8 cellular contexts compared by ENCODE assay signal in the genomic region with DNA sequence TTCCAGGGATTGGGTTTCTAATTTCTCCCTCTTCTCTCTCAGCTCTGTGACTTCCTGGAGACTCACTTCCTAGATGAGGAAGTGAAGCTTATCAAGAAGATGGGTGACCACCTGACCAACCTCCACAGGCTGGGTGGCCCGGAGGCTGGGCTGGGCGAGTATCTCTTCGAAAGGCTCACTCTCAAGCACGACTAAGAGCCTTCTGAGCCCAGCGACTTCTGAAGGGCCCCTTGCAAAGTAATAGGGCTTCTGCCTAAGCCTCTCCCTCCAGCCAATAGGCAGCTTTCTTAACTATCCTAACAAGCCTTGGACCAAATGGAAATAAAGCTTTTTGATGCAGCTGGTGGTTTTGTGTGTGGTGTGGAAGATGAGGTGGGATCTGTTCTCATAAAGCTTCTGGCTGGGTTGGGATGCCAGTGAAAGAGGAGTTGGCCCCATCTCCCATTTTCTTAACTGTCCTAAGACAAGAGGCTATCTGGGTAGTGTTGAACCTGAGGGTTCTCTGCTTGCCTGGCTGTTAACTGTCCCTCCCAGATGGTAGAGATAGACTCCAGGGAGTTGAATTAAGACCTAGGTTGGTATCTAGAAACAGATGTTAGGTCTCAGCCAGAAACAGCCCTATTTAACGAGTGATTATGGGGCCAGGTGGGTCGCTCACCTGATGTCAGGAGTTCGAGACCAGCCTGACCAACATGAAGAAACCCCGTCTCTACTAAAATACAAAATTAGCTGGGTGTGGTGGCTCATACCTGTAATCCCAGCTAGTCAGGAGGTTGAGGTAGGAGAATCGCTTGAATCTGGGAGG. TPM values are rescaled to one million over a fixed set of nuclear protein-coding genes. Genes with fewer than 3 reads are reported as not detected.
DNase-seq lines count a peak whose midpoint lies in the region; ATAC-seq, FAIRE-seq and TF ChIP-seq lines count a peak whose summit lies in the region.

No MANE protein-coding gene starts in this region.

- H3K9me3 ChIP-seq in PC-3 (ENCODE audit: low read length): no peaks in the 10 kb centered on the region
- H3K9me3 ChIP-seq in H1 (ENCODE audit: insufficient read depth in 2 of 2, low read depth in 1 of 2, low read length in 1 of 2): no peaks in the 10 kb centered on the region
- no peaks in the 10 kb centered on the region for H3K9me3 ChIP-seq in osteoblast (ENCODE audit: low read depth, low read length)

- 90% methylated on average over 10 of the region's 10 CpGs; no CpG with 5 or more reads in 1 of the 2 experiments for WGBS in H1 (ENCODE audit: extremely low coverage in 1 of 2, insufficient coverage in 1 of 2, insufficient read length in 1 of 2, insufficient replicate concordance in 2 of 2, low coverage in 1 of 2, low lambda C conversion rate in 2 of 2, missing lambda C conversion rate in 1 of 2), 2 experiments

- FAIRE-seq in H1 (lab: Jason Lieb, UNC): no peak

- H3K9me3 Mint-ChIP-seq in GM23338: peaks cover 16% of the 10 kb centered on the region

- peaks cover 52% of the 10 kb centered on the region for H3K36me3 Mint-ChIP-seq in GM23338 (ENCODE audit: low read depth)

- H3K9me2 ChIP-seq in GM23338 (ENCODE audit: insufficient read depth) (no peaks in the 10 kb centered on the region), PC-3 (replicated peaks; ENCODE audit: low read length) (no peaks in the 10 kb centered on the region)

- H3K27me3 ChIP-seq in GM23338 (ENCODE audit: insufficient read depth): no peaks in the 10 kb centered on the region
- no peaks in the 10 kb centered on the region for H3K27me3 ChIP-seq in PC-3 (ENCODE audit: low read length)
- no peaks in the 10 kb centered on the region for H3K27me3 ChIP-seq in H1 (replicated peaks in 1 of 4; ENCODE audit: control insufficient read depth in 3 of 4, extremely low read depth in 1 of 4, insufficient read depth in 3 of 4, low read length in 3 of 4)
- no peaks in the 10 kb centered on the region for H3K27me3 ChIP-seq in osteoblast (ENCODE audit: insufficient read depth, low read length)

- TF ChIP-seq POLR2A in H1 (IDR thresholded peaks at IDR 0.05; ENCODE audit: control extremely low read depth in 1 of 2, low read depth in 2 of 2, low read length in 2 of 2) (peak in 1 of 2 experiments; percentile 34; a peak in 2 of 3 replicates), GM18505 (IDR thresholded peaks at IDR 0.05; ENCODE audit: borderline replicate concordance, extremely low read depth, insufficient read depth, insufficient read length) (no peak)

- H3K36me3 ChIP-seq in GM23338 (ENCODE audit: insufficient read depth) (peaks cover 13% of the 10 kb centered on the region), PC-3 (ENCODE audit: low read depth, low read length) (peaks cover 17% of the 10 kb centered on the region; the same call in 1 of the 2 replicates), H1 (ENCODE audit: control insufficient read depth in 2 of 4, insufficient read depth in 4 of 4, low read length in 3 of 4) (peaks cover 2 to 28% (median 10%) of the 10 kb centered on the region in 4 experiments; a peak in 5 of 8 replicates), osteoblast (ENCODE audit: insufficient read depth, low read length) (peaks cover 24% of the 10 kb centered on the region)

- no peak overlapping the region for H4K8ac ChIP-seq in H1 (ENCODE audit: extremely low read depth, insufficient read depth, low read length)

- no peak overlapping the region for H2BK5ac ChIP-seq in H1 (ENCODE audit: low read depth, low read length)

- H3K4ac ChIP-seq in H1 (replicated peaks; ENCODE audit: insufficient read length, low read depth, low read length): no peak overlapping the region

- no TSS peak for BruUV-seq in PC-3 (replicated peaks; lab: Mats Ljungman, UMichigan)

- no peak overlapping the region for H2BK20ac ChIP-seq in H1 (ENCODE audit: low read length)

- H2BK120ac ChIP-seq in H1 (replicated peaks; ENCODE audit: low read depth, low read length): no peak overlapping the region

- H2AFZ ChIP-seq in GM23338 (no peak overlapping the region), PC-3 (ENCODE audit: low read length) (no peak overlapping the region), H1 (ENCODE audit: low read length) (no peak overlapping the region), osteoblast (ENCODE audit: low read length) (no peak overlapping the region)

- H3K4me3 Mint-ChIP-seq in GM23338: peak overlapping the region; percentile 95

- DNase-seq in GM23338 (ENCODE audit: low spot score): no peak
- DNase-seq in PC-3: no peak
- no peak for DNase-seq in H1 (ENCODE audit: low read depth in 1 of 2, low spot score in 2 of 2)
- peak; percentile 15 for DNase-seq in osteoblast (ENCODE audit: insufficient read length, low spot score, missing footprints)
- DNase-seq in DMS79 (lab: John Stamatoyannopoulos, UW): no peak
- DNase-seq in globus pallidus (ENCODE audit: low spot score): no peak
- DNase-seq in mesenteric fat pad (ENCODE audit: low spot score): no peak

- H3K4me2 ChIP-seq in GM23338 (peak overlapping the region; percentile 99), PC-3 (ENCODE audit: low read length) (peak overlapping the region; percentile 94), H1 (ENCODE audit: insufficient read depth in 1 of 2, low read depth in 2 of 2, low read length in 2 of 2) (peak overlapping the region; percentile 89 to 99), osteoblast (ENCODE audit: insufficient read depth, low read length) (peak overlapping the region; percentile 87)

- no peak overlapping the region for H3K18ac ChIP-seq in H1 (ENCODE audit: extremely low read depth, low read length)

- no peak for TF ChIP-seq CTCF in GM23338 (conservative IDR thresholded peaks at IDR 0.05; ENCODE audit: low read depth in 2 of 2)
- no peak for TF ChIP-seq CTCF in PC-3 (conservative IDR thresholded peaks at IDR 0.05; ENCODE audit: low read depth, low read length)
- no peak for TF ChIP-seq CTCF in H1 (IDR thresholded peaks at IDR 0.05; ENCODE audit: control extremely low read depth in 1 of 3, insufficient read depth in 1 of 3, low read depth in 1 of 3, low read length in 3 of 3)
- no peak for TF ChIP-seq CTCF in osteoblast (IDR thresholded peaks at IDR 0.05; ENCODE audit: extremely low read depth, low read depth, low read length)

- TF ChIP-seq RAD21 in H1 (IDR thresholded peaks at IDR 0.05 in 1 of 2, conservative IDR thresholded peaks at IDR 0.05 in 1 of 2; ENCODE audit: low read depth in 2 of 2, low read length in 2 of 2): no peak

- no peak overlapping the region for H3K23ac ChIP-seq in H1 (ENCODE audit: insufficient read length)

- H3K9ac ChIP-seq in PC-3 (ENCODE audit: low read length): no peak overlapping the region
- H3K9ac ChIP-seq in H1 (replicated peaks in 1 of 4; ENCODE audit: extremely low read depth in 1 of 4, low read depth in 3 of 4, low read length in 3 of 4): no peak overlapping the region

- H3K4me1 ChIP-seq in GM23338 (ENCODE audit: insufficient read depth): peaks cover 18% of the 10 kb centered on the region
- peaks cover 31% of the 10 kb centered on the region for H3K4me1 ChIP-seq in PC-3 (ENCODE audit: insufficient read depth, low read length)
- peaks cover 4 to 20% (median 13%) of the 10 kb centered on the region in 4 experiments for H3K4me1 ChIP-seq in H1 (replicated peaks in 1 of 4; ENCODE audit: control insufficient read depth in 3 of 4, insufficient read depth in 4 of 4, low read length in 3 of 4)
- H3K4me1 ChIP-seq in osteoblast (ENCODE audit: insufficient read depth, low read length): peaks cover 36% of the 10 kb centered on the region

- CTCF ChIA-PET in PC-3 (lab: Charles Lee): no interaction called here
- CTCF ChIA-PET in H1 (lab: Charles Lee; ENCODE audit: partially characterized antibody): interaction anchor here (0.6 to 1.4 kb wide), 14 partner anchors 8 to 464 kb away, joined by 3 to 6 read pairs (median 4); partner anchors contain the start of genes GYS1 and RUVBL2

- peaks cover 56% of the 10 kb centered on the region for H3F3A ChIP-seq in GM23338 (replicated peaks; ENCODE audit: low read depth)
- H3F3A ChIP-seq in PC-3 (ENCODE audit: low read length, unreplicated experiment): peaks cover 5% of the 10 kb centered on the region

- no peak overlapping the region for H2BK15ac ChIP-seq in H1 (ENCODE audit: low read length)

- no peak for ATAC-seq in GM23338
- ATAC-seq in PC-3: no peak
- no peak for ATAC-seq in GM18505 (IDR thresholded peaks at IDR 0.05; ENCODE audit: unreplicated experiment)

- H3K27ac Mint-ChIP-seq in GM23338: no peak overlapping the region

- no peak overlapping the region for H4K91ac ChIP-seq in H1 (replicated peaks; ENCODE audit: insufficient read length, low read length)

- peaks cover 2% of the 10 kb centered on the region; the same call in 1 of the 2 replicates for H3K79me1 ChIP-seq in H1 (ENCODE audit: low read depth, low read length)

- peaks cover 44% of the 10 kb centered on the region for H3K4me1 Mint-ChIP-seq in GM23338

- peaks cover 17% of the 10 kb centered on the region; the same call in 1 of the 2 replicates for H3K23me2 ChIP-seq in H1 (ENCODE audit: low read depth, low read length)

- H3K27ac ChIP-seq in GM23338 (ENCODE audit: low read depth): peak overlapping the region; percentile 55; the same call in 1 of the 2 replicates
- H3K27ac ChIP-seq in PC-3 (ENCODE audit: low read length): no peak overlapping the region
- H3K27ac ChIP-seq in H1 (ENCODE audit: low read depth, low read length): no peak overlapping the region
- peak overlapping the region; percentile 88 for H3K27ac ChIP-seq in osteoblast (ENCODE audit: low read depth, low read length)

- no peak overlapping the region for H3K14ac ChIP-seq in H1 (ENCODE audit: insufficient read length)

- H3K4me3 ChIP-seq in GM23338 (peak overlapping the region; percentile 100), PC-3 (ENCODE audit: low read length) (peak overlapping the region; percentile 81), H1 (ENCODE audit: extremely low read depth in 1 of 4, insufficient read depth in 2 of 4, low read depth in 3 of 4, low read length in 4 of 4) (peak overlapping the region; percentile 86 to 96 (median 92); a peak in 7 of 8 replicates), osteoblast (ENCODE audit: insufficient read depth, low read length) (peak overlapping the region; percentile 88)

- intact Hi-C loops in PC-3 (cut with micrococcal nuclease): no loop called here

- peaks cover 58% of the 10 kb centered on the region for H3K27me3 Mint-ChIP-seq in GM23338 (ENCODE audit: insufficient read depth, low read depth, poor library complexity)

- POLR2A ChIA-PET in PC-3 (lab: Charles Lee; ENCODE audit: unreplicated experiment) (no interaction called here), H1 (lab: Charles Lee; ENCODE audit: partially characterized antibody) (interaction anchor here (0.6 to 5.4 kb wide), 32 partner anchors 8 to 347 kb away, joined by 3 to 56 read pairs (median 4); partner anchors contain the start of genes BAX, DHDH, GYS1 and NUCB1)

- no peak overlapping the region for H4K5ac ChIP-seq in H1 (ENCODE audit: insufficient read length, low read depth, low read length)

- H3K79me2 ChIP-seq in GM23338 (replicated peaks; ENCODE audit: insufficient read depth) (peaks cover 24% of the 10 kb centered on the region), PC-3 (ENCODE audit: low read length) (peaks cover 14% of the 10 kb centered on the region), H1 (ENCODE audit: control insufficient read depth in 1 of 2, insufficient read depth in 2 of 2, low read length in 2 of 2) (peaks cover 0 to 13% of the 10 kb centered on the region in 2 experiments; a peak in 2 of 4 replicates), osteoblast (ENCODE audit: insufficient read depth, low read length) (peaks cover 19% of the 10 kb centered on the region)

- H2BK12ac ChIP-seq in H1 (ENCODE audit: low read depth, low read length): no peak overlapping the region

- no peak for TF ChIP-seq EP300 in H1 (IDR thresholded peaks at IDR 0.05; ENCODE audit: borderline replicate concordance in 1 of 2, low read depth in 2 of 2, low read length in 2 of 2)

- H2AK5ac ChIP-seq in H1 (ENCODE audit: low read depth, low read length): no peak overlapping the region

- no peak overlapping the region for H3K56ac ChIP-seq in H1 (replicated peaks; ENCODE audit: insufficient read length, low read depth, low read length)

- peaks cover 11% of the 10 kb centered on the region for H4K20me1 ChIP-seq in GM23338 (replicated peaks; ENCODE audit: insufficient read depth)
- 0 out of 2 replicates have a peak, but pooled peaks cover 5% of the 10 kb centered on the region for H4K20me1 ChIP-seq in PC-3 (ENCODE audit: low read length)
- H4K20me1 ChIP-seq in H1 (replicated peaks in 1 of 2; ENCODE audit: control insufficient read depth in 1 of 2, insufficient read depth in 2 of 2, low read length in 2 of 2): peaks cover 3 to 15% of the 10 kb centered on the region in 2 experiments
- peaks cover 29% of the 10 kb centered on the region for H4K20me1 ChIP-seq in osteoblast (ENCODE audit: insufficient read depth, low read length)

RNA-seq across cellular contexts. Expression of gene FTL, which starts 1.6 kb away (rescaled TPM):
- 1,625 and 2,064 TPM in 2 replicates for total RNA-seq in GM23338 (2014; rRNA removed; shearing (Covaris generic))
- polyA plus RNA-seq in GM23338 (2016; fragmentation: Nextera tagmentation; extraction: Ambion mirVana) (5,278 and 5,436 TPM in 2 replicates), H1 (2011; rRNA removed) (2,427 and 3,043 TPM in 2 replicates)
- total RNA-seq in PC-3 (2014; rRNA removed) (1,109 and 1,250 TPM in 2 replicates), osteoblast (3,966 and 4,197 TPM in 2 replicates), mesenteric fat pad (9,334 TPM)
- total RNA-seq in H1 (2021; fragmentation: NEBNext Ultra II Directional; extraction: Animal tissue kit (Norgen Biotek cat#: 25700)): 1,751 and 1,764 TPM in 2 replicates
- 1,042 TPM for polyA plus RNA-seq in H1 (2011; cell fraction: cytosol; rRNA removed)
- 1,402 TPM for polyA plus RNA-seq in H1 (2011; cell fraction: nucleus; rRNA removed)
- 1,164 to 2,476 TPM (median 2,085 TPM) in 4 replicates for polyA plus RNA-seq in H1 (2012, experiment 1 of 2)
- polyA plus RNA-seq in H1 (2012, experiment 2 of 2): 3,986 TPM
- polyA plus RNA-seq in H1 (2013, experiment 1 of 2): 2,213 TPM
- polyA plus RNA-seq in H1 (2013, experiment 2 of 2): 2,143 TPM
- 388 and 494 TPM in 2 replicates for polyA minus RNA-seq in H1 (2011; rRNA and poly(A)+ RNA removed)
- polyA minus RNA-seq in H1 (2011; cell fraction: cytosol; rRNA and poly(A)+ RNA removed): 417 TPM
- polyA minus RNA-seq in H1 (2011; cell fraction: nucleus; rRNA and poly(A)+ RNA removed): 311 TPM

RNA-seq across cellular contexts. Expression of gene BAX, which starts 12.1 kb away (rescaled TPM):
- total RNA-seq in GM23338 (2014; rRNA removed; shearing (Covaris generic)): 184 and 261 TPM in 2 replicates
- 168 and 179 TPM in 2 replicates for polyA plus RNA-seq in GM23338 (2016; fragmentation: Nextera tagmentation; extraction: Ambion mirVana)
- 43.0 and 44.8 TPM in 2 replicates for total RNA-seq in PC-3 (2014; rRNA removed)
- total RNA-seq in H1 (2021; fragmentation: NEBNext Ultra II Directional; extraction: Animal tissue kit (Norgen Biotek cat#: 25700)): 257 and 295 TPM in 2 replicates
- polyA plus RNA-seq in H1 (2011; rRNA removed): 346 and 750 TPM in 2 replicates
- polyA plus RNA-seq in H1 (2011; cell fraction: cytosol; rRNA removed): 281 TPM
- 369 TPM for polyA plus RNA-seq in H1 (2011; cell fraction: nucleus; rRNA removed)
- 346 to 545 TPM (median 505 TPM) in 4 replicates for polyA plus RNA-seq in H1 (2012, experiment 1 of 2)
- 448 TPM for polyA plus RNA-seq in H1 (2012, experiment 2 of 2)
- 121 TPM for polyA plus RNA-seq in H1 (2013, experiment 1 of 2)
- polyA plus RNA-seq in H1 (2013, experiment 2 of 2): 128 TPM
- 70.9 and 97.6 TPM in 2 replicates for polyA minus RNA-seq in H1 (2011; rRNA and poly(A)+ RNA removed)
- polyA minus RNA-seq in H1 (2011; cell fraction: cytosol; rRNA and poly(A)+ RNA removed): 127 TPM
- polyA minus RNA-seq in H1 (2011; cell fraction: nucleus; rRNA and poly(A)+ RNA removed): 125 TPM
- 78.4 and 78.9 TPM in 2 replicates for total RNA-seq in osteoblast
- total RNA-seq in mesenteric fat pad: 71.8 TPM

RNA-seq across cellular contexts. Expression of gene GYS1, which starts 26.4 kb away (rescaled TPM):
- 23.1 and 28.9 TPM in 2 replicates for total RNA-seq in GM23338 (2014; rRNA removed; shearing (Covaris generic))
- polyA plus RNA-seq in GM23338 (2016; fragmentation: Nextera tagmentation; extraction: Ambion mirVana) (15.9 and 19.9 TPM in 2 replicates), H1 (2011; rRNA removed) (30.0 and 41.9 TPM in 2 replicates)
- total RNA-seq in PC-3 (2014; rRNA removed) (38.6 and 54.0 TPM in 2 replicates), osteoblast (25.6 and 44.5 TPM in 2 replicates), mesenteric fat pad (82.0 TPM)
- total RNA-seq in H1 (2021; fragmentation: NEBNext Ultra II Directional; extraction: Animal tissue kit (Norgen Biotek cat#: 25700)): 37.8 and 38.7 TPM in 2 replicates
- polyA plus RNA-seq in H1 (2011; cell fraction: cytosol; rRNA removed): 25.6 TPM
- polyA plus RNA-seq in H1 (2011; cell fraction: nucleus; rRNA removed): 52.0 TPM
- 31.3 to 34.4 TPM (median 34.1 TPM) in 4 replicates for polyA plus RNA-seq in H1 (2012, experiment 1 of 2)
- polyA plus RNA-seq in H1 (2012, experiment 2 of 2): 33.2 TPM
- polyA plus RNA-seq in H1 (2013, experiment 1 of 2): 23.7 TPM
- 22.3 TPM for polyA plus RNA-seq in H1 (2013, experiment 2 of 2)
- 43.2 and 45.0 TPM in 2 replicates for polyA minus RNA-seq in H1 (2011; rRNA and poly(A)+ RNA removed)
- polyA minus RNA-seq in H1 (2011; cell fraction: cytosol; rRNA and poly(A)+ RNA removed): 25.8 TPM
- polyA minus RNA-seq in H1 (2011; cell fraction: nucleus; rRNA and poly(A)+ RNA removed): 19.8 TPM

RNA-seq across cellular contexts. Expression of gene RUVBL2, which starts 26.9 kb away (rescaled TPM):
- 222 and 252 TPM in 2 replicates for total RNA-seq in GM23338 (2014; rRNA removed; shearing (Covaris generic))
- polyA plus RNA-seq in GM23338 (2016; fragmentation: Nextera tagmentation; extraction: Ambion mirVana): 194 and 196 TPM in 2 replicates
- total RNA-seq in PC-3 (2014; rRNA removed): 291 and 421 TPM in 2 replicates
- total RNA-seq in H1 (2021; fragmentation: NEBNext Ultra II Directional; extraction: Animal tissue kit (Norgen Biotek cat#: 25700)): 152 and 160 TPM in 2 replicates
- polyA plus RNA-seq in H1 (2011; rRNA removed): 247 and 341 TPM in 2 replicates
- 318 TPM for polyA plus RNA-seq in H1 (2011; cell fraction: cytosol; rRNA removed)
- polyA plus RNA-seq in H1 (2011; cell fraction: nucleus; rRNA removed): 322 TPM
- polyA plus RNA-seq in H1 (2012, experiment 1 of 2): 172 to 250 TPM (median 216 TPM) in 4 replicates
- 191 TPM for polyA plus RNA-seq in H1 (2012, experiment 2 of 2)
- 85.2 TPM for polyA plus RNA-seq in H1 (2013, experiment 1 of 2)
- 79.0 TPM for polyA plus RNA-seq in H1 (2013, experiment 2 of 2)
- polyA minus RNA-seq in H1 (2011; rRNA and poly(A)+ RNA removed): 148 and 152 TPM in 2 replicates
- 139 TPM for polyA minus RNA-seq in H1 (2011; cell fraction: cytosol; rRNA and poly(A)+ RNA removed)
- 97.5 TPM for polyA minus RNA-seq in H1 (2011; cell fraction: nucleus; rRNA and poly(A)+ RNA removed)
- 113 and 122 TPM in 2 replicates for total RNA-seq in osteoblast
- total RNA-seq in mesenteric fat pad: 40.0 TPM

RNA-seq across cellular contexts. Expression of gene DHDH, which starts 33.2 kb away (rescaled TPM):
- total RNA-seq in GM23338 (2014; rRNA removed; shearing (Covaris generic)): 0.69 and 0.78 TPM in 2 replicates
- polyA plus RNA-seq in GM23338 (2016; fragmentation: Nextera tagmentation; extraction: Ambion mirVana): 4.7 and 8.4 TPM in 2 replicates
- 1.6 and 1.8 TPM in 2 replicates for total RNA-seq in PC-3 (2014; rRNA removed)
- 2.2 and 2.7 TPM in 2 replicates for total RNA-seq in H1 (2021; fragmentation: NEBNext Ultra II Directional; extraction: Animal tissue kit (Norgen Biotek cat#: 25700))
- polyA plus RNA-seq in H1 (2011; rRNA removed): 2.8 and 2.9 TPM in 2 replicates
- 2.7 TPM for polyA plus RNA-seq in H1 (2011; cell fraction: cytosol; rRNA removed)
- polyA plus RNA-seq in H1 (2011; cell fraction: nucleus; rRNA removed): 3.1 TPM
- polyA plus RNA-seq in H1 (2012, experiment 1 of 2): 2.0 to 3.1 TPM (median 2.4 TPM) in 4 replicates
- polyA plus RNA-seq in H1 (2012, experiment 2 of 2): 1.7 TPM
- polyA plus RNA-seq in H1 (2013, experiment 1 of 2): 1.2 TPM
- 1.2 TPM for polyA plus RNA-seq in H1 (2013, experiment 2 of 2)
- 0.34 and 0.35 TPM in 2 replicates for polyA minus RNA-seq in H1 (2011; rRNA and poly(A)+ RNA removed)
- polyA minus RNA-seq in H1 (2011; cell fraction: cytosol; rRNA and poly(A)+ RNA removed): 1.8 TPM
- polyA minus RNA-seq in H1 (2011; cell fraction: nucleus; rRNA and poly(A)+ RNA removed): 0.60 TPM
- total RNA-seq in osteoblast: 0.29 and 0.36 TPM in 2 replicates
- 0.61 TPM for total RNA-seq in mesenteric fat pad

Comparison
In these comparisons a context has a peak if more than half of its experiments do, and no peak if none do; other contexts are left out.
1. H3K27ac ChIP-seq: peak in GM23338 (single experiment) and osteoblast (single experiment); none in PC-3 (single experiment) and H1 (single experiment).
2. Peak in every context shown above with its lines, with median percentiles within 50 percentile points of each other: H3K4me2 ChIP-seq and H3K4me3 ChIP-seq.